27 cellular contexts compared by ENCODE assay signal in genomic region chr14:71863049-71863448, GRCh38.
DNase-seq lines count a peak whose midpoint lies in the region; ATAC-seq and TF ChIP-seq lines count a peak whose summit lies in the region.
"Had no signal": no experiment of that assay in that cellular context is flagged by ENCODE, and none has a peak within 500 bp of the region (broad histone marks: within the 10 kb centered on the region; RNA-seq: fewer than 3 reads in every experiment).

No MANE protein-coding gene starts in this region.

- no peak for ATAC-seq in GM21367 (IDR thresholded peaks at IDR 0.05; ENCODE audit: unreplicated experiment)
- no peak for ATAC-seq in right cardiac atrium
- ATAC-seq: activated CD8-positive, alpha-beta T cell treated with anti-CD3 and anti-CD28 coated beads, Interleukin-2, amount 10 ng/mL, durations not matched to agents 7 days and 5 days; activated naive CD8-positive, alpha-beta T cell treated with anti-CD3 and anti-CD28 coated beads, Interleukin-2, amount 50 U/mL, for 24 hours; T-helper 17 cell had no signal

- H3K27ac Mint-ChIP-seq in neural crest cell (ENCODE audit: unreplicated experiment), result no peak overlapping the region
- H3K27ac Mint-ChIP-seq: activated CD8-positive, alpha-beta T cell treated with anti-CD3 and anti-CD28 coated beads, Interleukin-2, amount 10 ng/mL, durations not matched to agents 7 days and 5 days; activated naive CD8-positive, alpha-beta T cell treated with anti-CD3 and anti-CD28 coated beads, Interleukin-2, amount 50 U/mL, for 24 hours; brain; CD14-positive monocyte; T-helper 17 cell had no signal

- H3K4me3 Mint-ChIP-seq in neural crest cell, result no peak overlapping the region
- H3K4me3 Mint-ChIP-seq: activated CD8-positive, alpha-beta T cell treated with anti-CD3 and anti-CD28 coated beads, Interleukin-2, amount 10 ng/mL, durations not matched to agents 7 days and 5 days; activated naive CD8-positive, alpha-beta T cell treated with anti-CD3 and anti-CD28 coated beads, Interleukin-2, amount 50 U/mL, for 24 hours; brain; CD14-positive monocyte; T-helper 17 cell had no signal

- H3K27ac ChIP-seq in coronary artery (peak overlapping the region; percentile 50 to 83), right cardiac atrium (ENCODE audit: low read length) (no peak overlapping the region)
- H3K27ac ChIP-seq: colonic mucosa, neutrophil, SJSA1 had no signal

- H3K36me3 Mint-ChIP-seq in neural crest cell (ENCODE audit: low read depth), result peaks cover 24% of the 10 kb centered on the region
- H3K36me3 Mint-ChIP-seq: brain, CD14-positive monocyte had no signal

- H3K9me3 Mint-ChIP-seq in neural crest cell, result peaks cover 22% of the 10 kb centered on the region
- H3K9me3 Mint-ChIP-seq: activated naive CD8-positive, alpha-beta T cell treated with anti-CD3 and anti-CD28 coated beads, Interleukin-2, amount 50 U/mL, for 24 hours had no signal

- H3K4me1 Mint-ChIP-seq in neural crest cell, result no peaks in the 10 kb centered on the region
- H3K4me1 Mint-ChIP-seq: activated naive CD8-positive, alpha-beta T cell treated with anti-CD3 and anti-CD28 coated beads, Interleukin-2, amount 50 U/mL, for 24 hours; brain; CD14-positive monocyte; T-helper 17 cell had no signal

- H3K27me3 ChIP-seq in right cardiac atrium (ENCODE audit: control insufficient read depth, insufficient read depth), result no peaks in the 10 kb centered on the region
- H3K27me3 ChIP-seq: colonic mucosa, neutrophil, SJSA1 had no signal

- no peaks in the 10 kb centered on the region for H3K9me3 ChIP-seq in right cardiac atrium (ENCODE audit: control insufficient read depth, low read length)
- H3K9me3 ChIP-seq: colonic mucosa, neutrophil, SJSA1 had no signal

- peaks cover 3% of the 10 kb centered on the region for H3K27me3 Mint-ChIP-seq in neural crest cell (ENCODE audit: low read depth)

- no peaks in the 10 kb centered on the region for H3K4me1 ChIP-seq in right cardiac atrium (ENCODE audit: control insufficient read depth, insufficient read depth, low read length)
- H3K4me1 ChIP-seq: colonic mucosa, SJSA1 had no signal

- WGBS in right cardiac atrium, result 68% methylated on average over 3 of the region's 3 CpGs

- H3K4me3 ChIP-seq in AG10803 (ENCODE audit: low read length) (no peak overlapping the region), coronary artery (no peak overlapping the region), right cardiac atrium (ENCODE audit: low read length) (no peak overlapping the region)
- H3K4me3 ChIP-seq: colonic mucosa, SJSA1 had no signal

- TF ChIP-seq CTCF in AG10803 (conservative IDR thresholded peaks at IDR 0.05; ENCODE audit: low read length) (peak; percentile 20), LNCAP (IDR thresholded peaks at IDR 0.05) (peak; percentile 23; the same call in 1 of the 2 replicates), coronary artery (IDR thresholded peaks at IDR 0.05) (no peak), neural crest cell (conservative IDR thresholded peaks at IDR 0.05) (peak; percentile 47)

- intact Hi-C loops in right cardiac atrium (cut with DNase I), result no loop called here

- DNase-seq in AG10803 (ENCODE audit: low read depth) (no peak), coronary artery (ENCODE audit: low spot score) (no peak), neural crest cell (ENCODE audit: low read depth, low spot score) (no peak), kidney tubule cell (ENCODE audit: low spot score) (no peak), SKM-1 treated with dmso at 0.1 percent for 144 hours (lab: John Stamatoyannopoulos, UW; ENCODE audit: unreplicated experiment) (no peak), right cardiac atrium (no peak)
- DNase-seq: activated CD4-positive, alpha-beta T cell treated with anti-CD3 and anti-CD28 coated beads for 1 hour; activated CD8-positive, alpha-beta T cell treated with anti-CD3 and anti-CD28 coated beads, Interleukin-2, amount 10 ng/mL, durations not matched to agents 7 days and 5 days; activated gamma-delta T cell; activated naive CD8-positive, alpha-beta T cell treated with anti-CD3 and anti-CD28 coated beads, Interleukin-2, amount 50 U/mL, for 24 hours; activated T-cell treated with anti-CD3 and anti-CD28 coated beads for 4 hours; Calu3; colonic mucosa; KG1; mesenchymal stem cell; NCI-H1694 treated with DMSO at 0.1 percent for 48 hours; NCI-H2171 treated with DMSO at 0.1 percent for 48 hours; NCI-H524 treated with DMSO at 0.1 percent for 48 hours; small intestine; stimulated activated CD4-positive, alpha-beta T cell treated with anti-CD3 and anti-CD28 coated beads, Interleukin-2, amount 100 ng/mL, for 24 hours; T-helper 17 cell had no signal
